ENCODE assay signal across 11 cellular contexts in the genomic region with DNA sequence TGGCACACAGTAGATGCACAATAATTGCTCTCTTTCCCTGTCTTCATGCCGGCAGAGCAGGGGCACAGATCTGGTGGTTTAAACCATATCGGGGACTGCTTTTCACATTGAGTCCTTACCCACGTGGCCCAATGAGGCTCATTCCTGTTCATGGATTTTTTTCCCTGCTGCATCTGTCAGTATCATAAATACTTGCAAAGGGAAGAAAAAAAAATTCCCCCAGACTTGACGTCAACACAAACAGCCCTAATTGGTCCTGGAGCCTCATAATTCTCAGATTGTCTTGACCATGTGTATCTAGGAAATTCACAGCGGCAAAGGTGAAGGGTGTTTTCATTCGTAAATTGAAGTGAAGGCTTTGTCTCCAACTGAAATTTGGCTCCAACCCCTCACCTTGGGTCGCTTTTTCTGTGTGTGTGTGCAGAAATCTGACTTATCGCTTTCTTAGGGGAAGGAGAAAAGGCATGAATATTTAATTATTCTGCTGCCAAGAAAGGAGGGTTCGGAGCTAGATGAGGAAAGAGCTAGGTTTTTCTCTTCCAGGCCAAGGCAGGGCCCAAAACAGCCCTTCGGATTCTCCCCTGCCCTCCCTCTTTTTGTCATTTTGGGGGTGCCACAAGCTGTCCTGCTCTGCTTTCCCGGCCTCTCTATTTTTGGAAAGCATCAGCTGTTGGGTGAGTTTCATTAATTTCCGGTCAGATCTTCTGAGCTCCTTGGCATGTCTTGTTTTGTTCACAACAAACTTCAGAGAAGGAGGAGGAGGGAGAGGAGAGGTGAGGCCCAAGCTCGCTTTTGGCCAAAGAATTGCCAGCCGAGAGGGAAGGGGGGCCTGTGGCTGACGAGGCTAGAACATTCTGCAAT. TPM values are rescaled to one million over a fixed set of nuclear protein-coding genes. Genes with fewer than 3 reads are reported as not detected.
DNase-seq lines count a peak whose midpoint lies in the region; ATAC-seq and TF ChIP-seq lines count a peak whose summit lies in the region.
"Had no signal": no experiment of that assay in that cellular context is flagged by ENCODE, and none has a peak within 500 bp of the region (broad histone marks: within the 10 kb centered on the region; RNA-seq: fewer than 3 reads in every experiment).

No MANE protein-coding gene starts in this region.

- H3K9me3 Mint-ChIP-seq in osteocyte (ENCODE audit: unreplicated experiment), result no peaks in the 10 kb centered on the region

- TF ChIP-seq CTCF in osteocyte (IDR thresholded peaks at IDR 0.05), result no peak

- H3K27ac Mint-ChIP-seq in osteocyte (ENCODE audit: unreplicated experiment), result peak overlapping the region; percentile 46

- intact Hi-C loops in Right ventricle myocardium superior (cut with DNase I), result loop anchor here (5.0 kb wide), 2 partner anchors 37 to 97 kb away; no protein-coding TSS in a partner anchor
- intact Hi-C loops in left ventricle myocardium superior (cut with micrococcal nuclease), result no loop called here

- H3K4me1 Mint-ChIP-seq in osteocyte (ENCODE audit: unreplicated experiment), result peaks cover 34% of the 10 kb centered on the region

- no peak for DNase-seq in Right ventricle myocardium superior
- no peak for DNase-seq in left ventricle myocardium superior
- peak; percentile 30 for DNase-seq in globus pallidus (ENCODE audit: low spot score)
- DNase-seq in osteocyte (ENCODE audit: extremely low spot score, unreplicated experiment), result no peak
- DNase-seq in stimulated activated CD4-positive, alpha-beta T cell treated with anti-CD3 and anti-CD28 coated beads, Interleukin-4, amount 100 ng/mL, for 24 hours, result no peak
- DNase-seq in mucosa of gallbladder (ENCODE audit: low spot score), result no peak
- DNase-seq in mesenteric fat pad (ENCODE audit: low spot score), result no peak
- DNase-seq in ecto neural progenitor cell (ENCODE audit: low spot score), result no peak
- DNase-seq: activated T-cell treated with anti-CD3 and anti-CD28 coated beads for 4 hours, Kasumi-1 had no signal

- H3K4me3 Mint-ChIP-seq in osteocyte (ENCODE audit: unreplicated experiment), result no peak overlapping the region

- no peaks in the 10 kb centered on the region for H3K36me3 Mint-ChIP-seq in osteocyte (ENCODE audit: unreplicated experiment)

- ATAC-seq in Right ventricle myocardium superior (ENCODE audit: poor library complexity) (peak; percentile 3), left ventricle myocardium superior (no peak)

- no peaks in the 10 kb centered on the region for H3K27me3 Mint-ChIP-seq in osteocyte (ENCODE audit: unreplicated experiment)

RNA-seq across cellular contexts. Expression of a gene that starts 17.8 kb away (rescaled TPM):
- total RNA-seq in Right ventricle myocardium superior (not detected), left ventricle myocardium superior (not detected), osteocyte (not detected in 2 replicates), mucosa of gallbladder (not detected), mesenteric fat pad (not detected)
- total RNA-seq: T-helper 2 cell treated with Interferon-gamma antibody and Interleukin-4, amounts not matched to agents 100 ng/mL and 5 ng/mL, for 36 hours had no signal
